ENCODE assay signal across 8 cellular contexts in the genomic region with DNA sequence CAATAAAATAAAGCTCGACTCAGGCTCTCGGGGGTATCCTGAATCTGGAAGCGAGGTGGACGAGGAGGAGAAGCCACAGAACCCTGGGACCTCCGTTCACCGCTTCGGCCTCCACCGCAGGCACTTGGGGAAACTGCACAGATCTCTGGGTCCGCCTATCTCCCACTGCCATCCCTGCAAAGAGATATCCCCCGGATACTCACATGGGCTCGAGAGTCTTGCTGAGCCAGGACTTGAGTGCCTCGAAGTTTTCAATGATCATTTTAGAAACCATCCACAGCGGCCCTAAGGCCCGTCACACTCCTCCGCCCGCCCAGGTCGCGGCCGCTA. TPM values are rescaled to one million over a fixed set of nuclear protein-coding genes. Genes with fewer than 3 reads are reported as not detected.
DNase-seq lines count a peak whose midpoint lies in the region; ATAC-seq, FAIRE-seq and TF ChIP-seq lines count a peak whose summit lies in the region.

No MANE protein-coding gene starts in this region.

- no peak for TF ChIP-seq POLR2A in H54 (IDR thresholded peaks at IDR 0.05; ENCODE audit: low read depth, low read length)

- H3K23ac ChIP-seq in neuronal stem cell (ENCODE audit: low read depth, low read length, poor library complexity), result no peak overlapping the region

- no peak overlapping the region for H2BK12ac ChIP-seq in neuronal stem cell (ENCODE audit: low read length)

- no peaks in the 10 kb centered on the region for H3K27me3 Mint-ChIP-seq in progenitor cell of endocrine pancreas

- no peak overlapping the region for H3K27ac Mint-ChIP-seq in progenitor cell of endocrine pancreas

- peak overlapping the region; percentile 86 for H3K4me3 ChIP-seq in MM.1S (ENCODE audit: low read length)
- peak overlapping the region; percentile 88 for H3K4me3 ChIP-seq in effector memory CD4-positive, alpha-beta T cell (ENCODE audit: insufficient read depth, low read depth, low read length, poor library complexity, severe bottlenecking)
- H3K4me3 ChIP-seq in neuronal stem cell (ENCODE audit: low read length in 2 of 2), result peak overlapping the region; percentile 96 to 97

- H3K4ac ChIP-seq in neuronal stem cell (ENCODE audit: low read length), result no peak overlapping the region

- H3K9ac ChIP-seq in MM.1S (ENCODE audit: low read length) (peak overlapping the region; percentile 92), neuronal stem cell (ENCODE audit: low read depth, low read length, poor library complexity) (peak overlapping the region; percentile 78)

- H3K79me1 ChIP-seq in neuronal stem cell (ENCODE audit: low read depth, low read length), result no peaks in the 10 kb centered on the region

- no CpG with 5 or more reads among the region's 19 CpGs for WGBS in neuronal stem cell (ENCODE audit: extremely low coverage in 2 of 2, insufficient read length in 2 of 2, insufficient replicate concordance in 1 of 2), 2 donors

- peak overlapping the region; percentile 69 for H2BK5ac ChIP-seq in neuronal stem cell (ENCODE audit: low read length)

- peaks cover 2% of the 10 kb centered on the region for H3K36me3 Mint-ChIP-seq in progenitor cell of endocrine pancreas (ENCODE audit: insufficient read depth)

- H3K9me3 Mint-ChIP-seq in progenitor cell of endocrine pancreas (ENCODE audit: low read depth), result no peaks in the 10 kb centered on the region

- H3K9me3 ChIP-seq in MM.1S (replicated peaks; ENCODE audit: insufficient read depth, low read length), result no peaks in the 10 kb centered on the region
- no peaks in the 10 kb centered on the region for H3K9me3 ChIP-seq in effector memory CD4-positive, alpha-beta T cell (ENCODE audit: control insufficient read depth, low read length)
- H3K9me3 ChIP-seq in neuronal stem cell (replicated peaks in 1 of 2; ENCODE audit: control insufficient read depth in 2 of 2, insufficient read depth in 1 of 2, low read depth in 1 of 2, low read length in 2 of 2), result peaks cover 0 to 11% of the 10 kb centered on the region in 2 donors

- peaks cover 3% of the 10 kb centered on the region; the same call in 1 of the 2 replicates for H3F3A ChIP-seq in MM.1S (ENCODE audit: insufficient read depth, low read length)

- H4K8ac ChIP-seq in neuronal stem cell (ENCODE audit: low read depth, low read length), result no peak overlapping the region

- H4K91ac ChIP-seq in neuronal stem cell (ENCODE audit: low read depth, low read length, poor library complexity), result no peak overlapping the region

- peak overlapping the region; percentile 81; the same call in 1 of the 2 replicates for H3K27ac ChIP-seq in MM.1S (ENCODE audit: low read length)
- peak overlapping the region; percentile 98 for H3K27ac ChIP-seq in effector memory CD4-positive, alpha-beta T cell (ENCODE audit: insufficient read depth, low read length, poor library complexity, severe bottlenecking)
- H3K27ac ChIP-seq in neuronal stem cell (replicated peaks; ENCODE audit: low read length), result peak overlapping the region; percentile 95

- H3K4me2 ChIP-seq in MM.1S (ENCODE audit: low read depth, low read length) (peak overlapping the region; percentile 85), neuronal stem cell (ENCODE audit: insufficient read depth, low read length, poor library complexity, severe bottlenecking) (peak overlapping the region; percentile 42)

- peak overlapping the region; percentile 93 for H3K18ac ChIP-seq in neuronal stem cell (ENCODE audit: low read length)

- TF ChIP-seq CTCF in MM.1S (IDR thresholded peaks at IDR 0.05; ENCODE audit: low read length), result no peak
- TF ChIP-seq CTCF in progenitor cell of endocrine pancreas (IDR thresholded peaks at IDR 0.05; ENCODE audit: unreplicated experiment), result no peak

- H3K36me3 ChIP-seq in MM.1S (replicated peaks; ENCODE audit: insufficient read depth, low read length) (0 out of 2 replicates have a peak, but pooled peaks cover 4% of the 10 kb centered on the region), neuronal stem cell (replicated peaks in 1 of 2; ENCODE audit: control insufficient read depth in 2 of 2, insufficient read depth in 2 of 2, low read length in 2 of 2) (peaks cover 0 to 36% of the 10 kb centered on the region in 2 donors)
- no peaks in the 10 kb centered on the region for H3K36me3 ChIP-seq in effector memory CD4-positive, alpha-beta T cell (ENCODE audit: control insufficient read depth, insufficient read depth, low read length)

- ATAC-seq in GM18502 (IDR thresholded peaks at IDR 0.05; ENCODE audit: poor library complexity, unreplicated experiment), result peak; percentile 37

- H3K4me3 Mint-ChIP-seq in progenitor cell of endocrine pancreas (ENCODE audit: low read depth), result no peak overlapping the region

- peaks cover 72% of the 10 kb centered on the region for H3K79me2 ChIP-seq in MM.1S (ENCODE audit: low read length)

- FAIRE-seq in H54 (lab: Jason Lieb, UNC), result no peak

- peaks cover 14% of the 10 kb centered on the region; the same call in 1 of the 2 replicates for H4K20me1 ChIP-seq in MM.1S (ENCODE audit: insufficient read depth, low read length)

- no peak overlapping the region for H2AK5ac ChIP-seq in neuronal stem cell (ENCODE audit: low read depth, low read length)

- H3K4me1 Mint-ChIP-seq in progenitor cell of endocrine pancreas (ENCODE audit: low read depth), result peaks cover 40% of the 10 kb centered on the region

- no peak overlapping the region for H3K14ac ChIP-seq in neuronal stem cell (ENCODE audit: low read length)

- H3K4me1 ChIP-seq in MM.1S (ENCODE audit: low read length), result peaks cover 26% of the 10 kb centered on the region
- peaks cover 19% of the 10 kb centered on the region for H3K4me1 ChIP-seq in effector memory CD4-positive, alpha-beta T cell (ENCODE audit: control insufficient read depth, insufficient read depth, low read length, poor library complexity, severe bottlenecking)
- H3K4me1 ChIP-seq in neuronal stem cell (ENCODE audit: control insufficient read depth in 2 of 2, insufficient read depth in 1 of 2, low read depth in 1 of 2, low read length in 2 of 2), result peaks cover 9 to 17% of the 10 kb centered on the region in 2 donors

- H2BK120ac ChIP-seq in neuronal stem cell (ENCODE audit: low read depth, low read length), result no peak overlapping the region

- H2BK15ac ChIP-seq in neuronal stem cell (ENCODE audit: low read length), result no peak overlapping the region

- H3K9me2 ChIP-seq in MM.1S (replicated peaks; ENCODE audit: insufficient read depth, low read length), result no peaks in the 10 kb centered on the region

- H2AFZ ChIP-seq in MM.1S (ENCODE audit: low read length) (peak overlapping the region; percentile 69), neuronal stem cell (ENCODE audit: low read length) (peak overlapping the region; percentile 98)

- DNase-seq in H54 (ENCODE audit: insufficient read length, low spot score) (peak; percentile 14), MM.1S (no peak), neuronal stem cell (ENCODE audit: low spot score) (no peak), CD1c-positive myeloid dendritic cell (ENCODE audit: extremely low spot score) (no peak), T-helper 1 cell (no peak), progenitor cell of endocrine pancreas (ENCODE audit: low spot score, unreplicated experiment) (no peak)
- peak in 1 of 3 donors; percentile 4 for DNase-seq in effector memory CD4-positive, alpha-beta T cell

- no peaks in the 10 kb centered on the region for H3K27me3 ChIP-seq in MM.1S (replicated peaks; ENCODE audit: insufficient read depth, low read length)
- no peaks in the 10 kb centered on the region for H3K27me3 ChIP-seq in effector memory CD4-positive, alpha-beta T cell (replicated peaks; ENCODE audit: control insufficient read depth, insufficient read depth, low read length, poor library complexity, severe bottlenecking)
- no peaks in the 10 kb centered on the region for H3K27me3 ChIP-seq in neuronal stem cell (ENCODE audit: control insufficient read depth in 3 of 3, insufficient read depth in 3 of 3, low read depth in 1 of 3, low read length in 3 of 3)

RNA-seq across cellular contexts. Expression of gene RBM26, which starts 0.6 kb away (rescaled TPM):
- polyA plus RNA-seq in neuronal stem cell (2013, experiment 1 of 2), result 49.8 TPM
- 52.2 TPM for polyA plus RNA-seq in neuronal stem cell (2013, experiment 2 of 2)
- 78.6 and 81.2 TPM in 2 replicates for total RNA-seq in progenitor cell of endocrine pancreas
